Comparison of ENCODE assay signal across 8 cellular contexts in genomic region chr10:114043532-114044250, GRCh38. TPM values are rescaled to one million over a fixed set of nuclear protein-coding genes. Genes with fewer than 3 reads are reported as not detected.
DNase-seq lines count a peak whose midpoint lies in the region; ATAC-seq and TF ChIP-seq lines count a peak whose summit lies in the region.

TSS of gene ADRB1 (plus strand) at chr10:114043866. CDS start at chr10:114044133, 267 bp downstream.

- H3K4me3 ChIP-seq in ectodermal cell (ENCODE audit: insufficient read depth, low read depth, low read length) (peak within 1 kb of the TSS; percentile 36), lung (peak within 1 kb of the TSS; percentile 80)

- no peak for TF ChIP-seq CTCF in VCaP (conservative IDR thresholded peaks at IDR 0.05)
- no peak for TF ChIP-seq CTCF in lung (IDR thresholded peaks at IDR 0.05; ENCODE audit: control extremely low read depth, extremely low read depth)

- H3K9me3 ChIP-seq in ectodermal cell (ENCODE audit: control insufficient read depth, low read length) (no peaks in the 10 kb centered on the region), lung (ENCODE audit: control insufficient read depth in 2 of 2, insufficient read depth in 1 of 2, low read length in 1 of 2) (peaks cover 0 to 4% of the 10 kb centered on the region in 2 donors)

- DNase-seq in DMS153 (lab: John Stamatoyannopoulos, UW) (peak; percentile 83), NCI-H1092 treated with DMSO at 0.1 percent for 48 hours (lab: John Stamatoyannopoulos, UW) (peak; percentile 32), lung (ENCODE audit: low spot score) (peak; percentile 92)
- peak; percentile 36 for DNase-seq in stimulated activated naive CD8-positive, alpha-beta T cell treated with anti-CD3 and anti-CD28 coated beads, Interleukin-15, Interleukin-2, amounts not matched to agents 100 U/mL and 50 U/mL, for 24 hours

- 1% methylated on average over 91 of the region's 91 CpGs for WGBS in ectodermal cell, 2 experiments
- 1 to 2% methylated on average over 61 to 91 of the region's 91 CpGs for WGBS in lung, 2 donors

- ATAC-seq in GM21723 (IDR thresholded peaks at IDR 0.05; ENCODE audit: unreplicated experiment) (peak; percentile 60), lung (ENCODE audit: insufficient read depth, low FRiP score) (peak; percentile 86), HG03039 (IDR thresholded peaks at IDR 0.05; ENCODE audit: unreplicated experiment) (no peak)
- ATAC-seq in stimulated activated naive CD8-positive, alpha-beta T cell treated with anti-CD3 and anti-CD28 coated beads, Interleukin-15, Interleukin-2, amounts not matched to agents 100 U/mL and 50 U/mL, for 24 hours, result peak; percentile 44

- H3K27ac ChIP-seq in VCaP (peak within 1 kb of the TSS; percentile 94), ectodermal cell (ENCODE audit: insufficient read depth, low read depth, low read length, poor library complexity, severe bottlenecking) (no peak within 1 kb of the TSS), lung (ENCODE audit: low read depth in 1 of 2, low read length in 1 of 2) (peak within 1 kb of the TSS; percentile 91 to 99)

- H3K4me1 ChIP-seq in ectodermal cell (ENCODE audit: control insufficient read depth, insufficient read depth, low read length) (peaks cover 3% of the 10 kb centered on the region), lung (ENCODE audit: control insufficient read depth in 2 of 2, insufficient read depth in 2 of 2, low read length in 2 of 2) (peaks cover 3 to 11% of the 10 kb centered on the region in 2 donors)

- H3K27me3 ChIP-seq in ectodermal cell (ENCODE audit: control insufficient read depth, insufficient read depth, low read length, poor library complexity, severe bottlenecking), result peaks cover 96% of the 10 kb centered on the region
- H3K27me3 ChIP-seq in lung (ENCODE audit: control insufficient read depth, insufficient read depth), result no peaks in the 10 kb centered on the region

- H3K36me3 ChIP-seq in ectodermal cell (ENCODE audit: control insufficient read depth, insufficient read depth, low read length) (no peaks in the 10 kb centered on the region), lung (ENCODE audit: control insufficient read depth in 2 of 2, insufficient read depth in 2 of 2, low read length in 2 of 2) (no peaks in the 10 kb centered on the region)

RNA-seq across cellular contexts. Expression of gene ADRB1, which starts in this region (rescaled TPM):
- polyA plus RNA-seq in ectodermal cell (2013, experiment 1 of 4), result not detected
- polyA plus RNA-seq in ectodermal cell (2013, experiment 2 of 4), result not detected
- not detected for polyA plus RNA-seq in ectodermal cell (2013, experiment 3 of 4)
- not detected for polyA plus RNA-seq in ectodermal cell (2013, experiment 4 of 4)
- 10 to 100 TPM in 1 of 2 donors, 1 to 10 TPM in 1; 8.8 to 21.4 TPM for total RNA-seq in lung
- 1 to 10 TPM; 6.6 to 7.0 TPM for polyA plus RNA-seq in lung

Comparison
In these comparisons a context has a peak if more than half of its experiments do, and no peak if none do; other contexts are left out.
1. DNase-seq: peak in every context shown above with its lines; median percentile 92 in lung; 83 in DMS153; 36 in stimulated activated naive CD8-positive, alpha-beta T cell treated with anti-CD3 and anti-CD28 coated beads, Interleukin-15, Interleukin-2, amounts not matched to agents 100 U/mL and 50 U/mL, for 24 hours; 32 in NCI-H1092 treated with DMSO at 0.1 percent for 48 hours.